In the genomic region with DNA sequence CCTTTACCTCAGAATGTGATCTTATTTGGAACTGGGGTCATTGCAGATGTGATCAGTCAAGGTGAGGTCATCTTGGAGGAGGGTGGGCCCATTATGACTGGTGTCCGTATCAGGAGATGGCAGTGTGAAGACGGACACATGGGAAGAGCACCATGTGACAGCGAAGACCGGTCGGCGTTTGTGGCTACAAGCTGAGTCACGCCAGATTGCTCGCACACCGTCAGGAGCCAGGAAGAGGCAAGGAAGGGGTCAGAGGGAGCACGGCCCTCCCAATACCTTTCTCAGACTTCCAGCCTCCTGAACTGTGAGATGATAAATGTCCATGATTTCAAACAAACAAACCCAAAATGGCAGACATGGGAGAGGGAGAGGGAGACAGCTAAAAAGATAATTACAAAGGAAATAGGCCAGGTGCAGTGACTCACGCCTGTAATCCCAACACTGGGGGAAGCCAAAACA, we compare ENCODE assay signal across 2 cellular contexts.
A peak's percentile ranks its signal among the peaks of the same experiment; 100 is the strongest.
TF ChIP-seq lines count a peak whose summit lies in the region.

No MANE protein-coding gene starts in this region.

TF ChIP-seq in HEK293, 187 proteins besides CTCF, POLR2A, EP300 and RAD21:
- TF ChIP-seq ZNF600 (tag by site-specific recombination; IDR thresholded peaks at IDR 0.05), result peak; percentile 56; the same call in 1 of the 2 replicates
- TF ChIP-seq ZNF138 (tag by site-specific recombination; IDR thresholded peaks at IDR 0.05; ENCODE audit: borderline replicate concordance), result no peak
- TF ChIP-seq ZBTB1 (tag by site-specific recombination; IDR thresholded peaks at IDR 0.05), result no peak
- 0 out of 2 replicates have a peak, but pooled peaks have one; percentile 36 for TF ChIP-seq ZFP69B (tag by site-specific recombination; IDR thresholded peaks at IDR 0.05)

TF ChIP-seq in H1, 55 proteins besides CTCF, POLR2A, EP300 and RAD21:
- no peak for TF ChIP-seq SP4 (IDR thresholded peaks at IDR 0.05; ENCODE audit: low read length)
- TF ChIP-seq BCL11A (IDR thresholded peaks at IDR 0.05; ENCODE audit: low read depth in 2 of 2, low read length in 2 of 2), result no peak
- TF ChIP-seq SUZ12 (IDR thresholded peaks at IDR 0.05; ENCODE audit: low read length), result no peak
- TF ChIP-seq CBX8 (IDR thresholded peaks at IDR 0.05; ENCODE audit: borderline replicate concordance, low read depth, low read length), result no peak
- no peak for TF ChIP-seq CHD2 (IDR thresholded peaks at IDR 0.05; ENCODE audit: low read length)
- TF ChIP-seq POLR2AphosphoS5 (IDR thresholded peaks at IDR 0.05; ENCODE audit: low read depth, low read length), result no peak
- no peak for TF ChIP-seq BRCA1 (IDR thresholded peaks at IDR 0.05; ENCODE audit: low read depth, low read length)
- no peak for TF ChIP-seq GABPA (IDR thresholded peaks at IDR 0.05; ENCODE audit: borderline replicate concordance, insufficient read depth, low read length)
- TF ChIP-seq PHF8 (conservative IDR thresholded peaks at IDR 0.05; ENCODE audit: low read depth, low read length), result no peak
- TF ChIP-seq SIN3A (conservative IDR thresholded peaks at IDR 0.05 in 1 of 2, IDR thresholded peaks at IDR 0.05 in 1 of 2; ENCODE audit: low read depth in 1 of 2, low read length in 2 of 2), result no peak
- no peak for TF ChIP-seq CBX5 (IDR thresholded peaks at IDR 0.05; ENCODE audit: low read depth, low read length)
